ENCODE assay signal across 8 cellular contexts in genomic region chr13:27374650-27375049, GRCh38. TPM values are rescaled to one million over a fixed set of nuclear protein-coding genes. Genes with fewer than 3 reads are reported as not detected.
DNase-seq lines count a peak whose midpoint lies in the region; ATAC-seq and TF ChIP-seq lines count a peak whose summit lies in the region.

No MANE protein-coding gene starts in this region.

- TF ChIP-seq CTCF in endodermal cell (conservative IDR thresholded peaks at IDR 0.05): peak; percentile 87

- no peak overlapping the region for H3K27ac Mint-ChIP-seq in endodermal cell
- H3K27ac Mint-ChIP-seq in stimulated activated naive CD8-positive, alpha-beta T cell treated with anti-CD3 and anti-CD28 coated beads, Interleukin-15, amount 100 ng/mL, for 72 hours: no peak overlapping the region

- peaks cover 23% of the 10 kb centered on the region for H3K27me3 ChIP-seq in endodermal cell (ENCODE audit: control insufficient read depth, insufficient read depth, low read length, poor library complexity, severe bottlenecking)

- H3K9me3 Mint-ChIP-seq in endodermal cell: peaks cover 9% of the 10 kb centered on the region
- H3K9me3 Mint-ChIP-seq in stimulated activated naive CD8-positive, alpha-beta T cell treated with anti-CD3 and anti-CD28 coated beads, Interleukin-15, amount 100 ng/mL, for 72 hours: no peaks in the 10 kb centered on the region

- H3K9me3 ChIP-seq in endodermal cell (ENCODE audit: control insufficient read depth, low read length): no peaks in the 10 kb centered on the region

- 8 to 16% methylated on average over 5 to 7 of the region's 7 CpGs for WGBS in endodermal cell (ENCODE audit: insufficient coverage in 1 of 2, insufficient read length in 1 of 2), 2 experiments

- H3K4me3 Mint-ChIP-seq in endodermal cell: no peak overlapping the region
- no peak overlapping the region for H3K4me3 Mint-ChIP-seq in stimulated activated naive CD8-positive, alpha-beta T cell treated with anti-CD3 and anti-CD28 coated beads, Interleukin-15, amount 100 ng/mL, for 72 hours

- no peaks in the 10 kb centered on the region for H3K36me3 Mint-ChIP-seq in endodermal cell (ENCODE audit: low read depth)

- peak; percentile 27 to 74 (median 72) for DNase-seq in NCI-H1417 (lab: John Stamatoyannopoulos, UW)
- DNase-seq in NCI-H1417 treated with DMSO at 0.1 percent for 48 hours (lab: John Stamatoyannopoulos, UW): no peak
- DNase-seq in HK-2 (ENCODE audit: unreplicated experiment): peak; percentile 45
- DNase-seq in NCI-H82 treated with DMSO at 0.1 percent for 48 hours (lab: John Stamatoyannopoulos, UW; ENCODE audit: unreplicated experiment): peak; percentile 51
- DNase-seq in activated CD8-positive, alpha-beta memory T cell treated with anti-CD3 and anti-CD28 coated beads for 4 hours (ENCODE audit: low read depth in 2 of 2): peak; percentile 4 to 10
- peak; percentile 86 for DNase-seq in endodermal cell
- DNase-seq in midbrain (lab: John Stamatoyannopoulos, UW): peak; percentile 75
- peak; percentile 36 to 56 for DNase-seq in stimulated activated naive CD8-positive, alpha-beta T cell treated with anti-CD3 and anti-CD28 coated beads, Interleukin-15, amount 100 ng/mL, for 72 hours

- peaks cover 46% of the 10 kb centered on the region for H3K27me3 Mint-ChIP-seq in endodermal cell (ENCODE audit: insufficient read depth)
- H3K27me3 Mint-ChIP-seq in stimulated activated naive CD8-positive, alpha-beta T cell treated with anti-CD3 and anti-CD28 coated beads, Interleukin-15, amount 100 ng/mL, for 72 hours: peaks cover 30% of the 10 kb centered on the region

- no peaks in the 10 kb centered on the region for H3K36me3 ChIP-seq in endodermal cell (ENCODE audit: control insufficient read depth, insufficient read depth, low read length)

- no peaks in the 10 kb centered on the region for H3K4me1 ChIP-seq in endodermal cell (ENCODE audit: control insufficient read depth, insufficient read depth, low read length)

- no peak overlapping the region for H3K27ac ChIP-seq in endodermal cell (ENCODE audit: low read depth, low read length)

- peaks cover 7% of the 10 kb centered on the region for H3K4me1 Mint-ChIP-seq in endodermal cell
- H3K4me1 Mint-ChIP-seq in stimulated activated naive CD8-positive, alpha-beta T cell treated with anti-CD3 and anti-CD28 coated beads, Interleukin-15, amount 100 ng/mL, for 72 hours: peaks cover 8% of the 10 kb centered on the region

- no peak overlapping the region for H3K9ac ChIP-seq in endodermal cell (ENCODE audit: extremely low read depth, low read length, poor library complexity, severe bottlenecking)

- H3K4me3 ChIP-seq in endodermal cell (ENCODE audit: low read length): no peak overlapping the region

- ATAC-seq in stimulated activated naive CD8-positive, alpha-beta T cell treated with anti-CD3 and anti-CD28 coated beads, Interleukin-15, amount 100 ng/mL, for 72 hours: peak; percentile 88

RNA-seq across cellular contexts. Expression of gene GTF3A, which starts 49.8 kb away (rescaled TPM):
- 10 to 100 TPM; 70.4 to 80.0 TPM for total RNA-seq in endodermal cell
- polyA plus RNA-seq in endodermal cell (2013, experiment 1 of 2): 85.3 TPM
- 88.8 TPM for polyA plus RNA-seq in endodermal cell (2013, experiment 2 of 2)
